ENCODE assay signal across 17 cellular contexts in genomic region chr6:126873351-126873750, GRCh38.
A peak's percentile ranks its signal among the peaks of the same experiment; 100 is the strongest.
DNase-seq lines count a peak whose midpoint lies in the region; ATAC-seq and TF ChIP-seq lines count a peak whose summit lies in the region.
"Had no signal": no experiment of that assay in that cellular context is flagged by ENCODE, and none has a peak within 500 bp of the region (broad histone marks: within the 10 kb centered on the region; RNA-seq: fewer than 3 reads in every experiment).

No MANE protein-coding gene starts in this region.

- in situ Hi-C loops in astrocyte of the spinal cord (cut with HindIII; ENCODE audit: low sequenced_read_pairs): no loop called here

- no peak overlapping the region for H3K27ac Mint-ChIP-seq in CD8-positive, alpha-beta T cell
- H3K27ac Mint-ChIP-seq in activated CD8-positive, alpha-beta memory T cell treated with anti-CD3 and anti-CD28 coated beads, Interleukin-2, amount 10 ng/mL, durations not matched to agents 7 days and 5 days: no peak overlapping the region
- H3K27ac Mint-ChIP-seq: GM23338 had no signal

- no peaks in the 10 kb centered on the region for H3K9me3 ChIP-seq in CD8-positive, alpha-beta T cell (ENCODE audit: low read length)
- H3K9me3 ChIP-seq: A549, BLaER1, SJCRH30 had no signal

- CTCF ChIA-PET in CD8-positive, alpha-beta T cell (lab: Charles Lee): no interaction called here
- CTCF ChIA-PET in activated CD8-positive, alpha-beta memory T cell treated with anti-CD3 and anti-CD28 coated beads, Interleukin-2, amount 10 ng/mL, durations not matched to agents 7 days and 5 days (lab: Charles Lee): no interaction called here

- no peaks in the 10 kb centered on the region for H3K27me3 Mint-ChIP-seq in CD8-positive, alpha-beta T cell (ENCODE audit: low read depth)
- no peaks in the 10 kb centered on the region for H3K27me3 Mint-ChIP-seq in activated CD8-positive, alpha-beta memory T cell treated with anti-CD3 and anti-CD28 coated beads, Interleukin-2, amount 10 ng/mL, durations not matched to agents 7 days and 5 days

- no peaks in the 10 kb centered on the region for H3K27me3 ChIP-seq in CD8-positive, alpha-beta T cell (ENCODE audit: insufficient read depth, low read length)
- H3K27me3 ChIP-seq: BLaER1, SJCRH30 had no signal

- TF ChIP-seq CTCF in astrocyte of the spinal cord (IDR thresholded peaks at IDR 0.05; ENCODE audit: low read depth, low read length) (no peak), lower leg skin (IDR thresholded peaks at IDR 0.05) (no peak)
- TF ChIP-seq CTCF in CD8-positive, alpha-beta T cell (IDR thresholded peaks at IDR 0.05): no peak

- H3K36me3 ChIP-seq in CD8-positive, alpha-beta T cell (ENCODE audit: insufficient read depth, low read length): no peaks in the 10 kb centered on the region
- H3K36me3 ChIP-seq: BLaER1, SJCRH30 had no signal

- no peaks in the 10 kb centered on the region for H3K4me1 ChIP-seq in CD8-positive, alpha-beta T cell (ENCODE audit: insufficient read depth, low read length)
- H3K4me1 ChIP-seq: A549, BLaER1, SJCRH30 had no signal

- no peak overlapping the region for H3K4me3 Mint-ChIP-seq in CD8-positive, alpha-beta T cell
- no peak overlapping the region for H3K4me3 Mint-ChIP-seq in activated CD8-positive, alpha-beta memory T cell treated with anti-CD3 and anti-CD28 coated beads, Interleukin-2, amount 10 ng/mL, durations not matched to agents 7 days and 5 days
- H3K4me3 Mint-ChIP-seq: GM23338 had no signal

- POLR2A ChIA-PET in CD8-positive, alpha-beta T cell (lab: Charles Lee): no interaction called here

- no peak for ATAC-seq in CD8-positive, alpha-beta T cell
- no peak for ATAC-seq in HG03442 (IDR thresholded peaks at IDR 0.05; ENCODE audit: unreplicated experiment)
- ATAC-seq in activated CD8-positive, alpha-beta memory T cell treated with anti-CD3 and anti-CD28 coated beads, Interleukin-2, amount 10 ng/mL, durations not matched to agents 7 days and 5 days: no peak
- ATAC-seq: A549, GM23338, Panc1 had no signal

- H3K27ac ChIP-seq in CD8-positive, alpha-beta T cell (ENCODE audit: low read depth, low read length): no peak overlapping the region
- H3K27ac ChIP-seq: A549, BLaER1, SJCRH30 had no signal

- TF ChIP-seq POLR2A in lower leg skin (IDR thresholded peaks at IDR 0.05): no peak

- H3K36me3 Mint-ChIP-seq in CD8-positive, alpha-beta T cell: no peaks in the 10 kb centered on the region
- no peaks in the 10 kb centered on the region for H3K36me3 Mint-ChIP-seq in activated CD8-positive, alpha-beta memory T cell treated with anti-CD3 and anti-CD28 coated beads, Interleukin-2, amount 10 ng/mL, durations not matched to agents 7 days and 5 days

- H3K9me3 Mint-ChIP-seq in CD8-positive, alpha-beta T cell: no peaks in the 10 kb centered on the region
- no peaks in the 10 kb centered on the region for H3K9me3 Mint-ChIP-seq in activated CD8-positive, alpha-beta memory T cell treated with anti-CD3 and anti-CD28 coated beads, Interleukin-2, amount 10 ng/mL, durations not matched to agents 7 days and 5 days (ENCODE audit: low read depth)
- H3K9me3 Mint-ChIP-seq: GM23338 had no signal

- peak; percentile 17 for DNase-seq in GM03348 (ENCODE audit: low spot score)
- peak; percentile 8 for DNase-seq in astrocyte of the spinal cord (ENCODE audit: low read depth, low spot score)
- DNase-seq in fibroblast of peridontal ligament (ENCODE audit: extremely low read depth): peak; percentile 55
- DNase-seq in myocyte (ENCODE audit: low read depth): peak; percentile 40
- DNase-seq in CD8-positive, alpha-beta T cell: no peak
- no peak for DNase-seq in activated CD8-positive, alpha-beta memory T cell treated with anti-CD3 and anti-CD28 coated beads, Interleukin-2, amount 10 ng/mL, durations not matched to agents 7 days and 5 days
- DNase-seq in lower leg skin (ENCODE audit: low spot score in 2 of 2): no peak
- DNase-seq: GDM1, HCEC 1CT, NCI-H1105, NCI-H2081 treated with DMSO at 0.1 percent for 48 hours, SJCRH30 had no signal

- intact Hi-C loops in CD8-positive, alpha-beta T cell (cut with DNase I, micrococcal nuclease): no loop called here
- intact Hi-C loops in lower leg skin (cut with DNase I; ENCODE audit: low total_unique reads): no loop called here

- H3K4me3 ChIP-seq in astrocyte of the spinal cord (ENCODE audit: low read depth, low read length) (no peak overlapping the region), lower leg skin (ENCODE audit: low read depth, poor library complexity, severe bottlenecking) (no peak overlapping the region)
- no peak overlapping the region for H3K4me3 ChIP-seq in CD8-positive, alpha-beta T cell (ENCODE audit: low read depth, low read length)
- H3K4me3 ChIP-seq: A549, BLaER1, GM23338, SJCRH30 had no signal

- H3K4me1 Mint-ChIP-seq in CD8-positive, alpha-beta T cell (ENCODE audit: low read depth): no peaks in the 10 kb centered on the region
- no peaks in the 10 kb centered on the region for H3K4me1 Mint-ChIP-seq in activated CD8-positive, alpha-beta memory T cell treated with anti-CD3 and anti-CD28 coated beads, Interleukin-2, amount 10 ng/mL, durations not matched to agents 7 days and 5 days
- H3K4me1 Mint-ChIP-seq: GM23338 had no signal

Comparison
In these comparisons a context has a peak if more than half of its experiments do, and no peak if none do; other contexts are left out.
1. DNase-seq: peak in GM03348 (single experiment), astrocyte of the spinal cord (single experiment), fibroblast of peridontal ligament (single experiment) and myocyte (single experiment); none in CD8-positive, alpha-beta T cell (0 of 7), activated CD8-positive, alpha-beta memory T cell treated with anti-CD3 and anti-CD28 coated beads, Interleukin-2, amount 10 ng/mL, durations not matched to agents 7 days and 5 days (single experiment) and lower leg skin (0 of 2).